Comparison of ENCODE assay signal across 1 cellular context in the genomic region with DNA sequence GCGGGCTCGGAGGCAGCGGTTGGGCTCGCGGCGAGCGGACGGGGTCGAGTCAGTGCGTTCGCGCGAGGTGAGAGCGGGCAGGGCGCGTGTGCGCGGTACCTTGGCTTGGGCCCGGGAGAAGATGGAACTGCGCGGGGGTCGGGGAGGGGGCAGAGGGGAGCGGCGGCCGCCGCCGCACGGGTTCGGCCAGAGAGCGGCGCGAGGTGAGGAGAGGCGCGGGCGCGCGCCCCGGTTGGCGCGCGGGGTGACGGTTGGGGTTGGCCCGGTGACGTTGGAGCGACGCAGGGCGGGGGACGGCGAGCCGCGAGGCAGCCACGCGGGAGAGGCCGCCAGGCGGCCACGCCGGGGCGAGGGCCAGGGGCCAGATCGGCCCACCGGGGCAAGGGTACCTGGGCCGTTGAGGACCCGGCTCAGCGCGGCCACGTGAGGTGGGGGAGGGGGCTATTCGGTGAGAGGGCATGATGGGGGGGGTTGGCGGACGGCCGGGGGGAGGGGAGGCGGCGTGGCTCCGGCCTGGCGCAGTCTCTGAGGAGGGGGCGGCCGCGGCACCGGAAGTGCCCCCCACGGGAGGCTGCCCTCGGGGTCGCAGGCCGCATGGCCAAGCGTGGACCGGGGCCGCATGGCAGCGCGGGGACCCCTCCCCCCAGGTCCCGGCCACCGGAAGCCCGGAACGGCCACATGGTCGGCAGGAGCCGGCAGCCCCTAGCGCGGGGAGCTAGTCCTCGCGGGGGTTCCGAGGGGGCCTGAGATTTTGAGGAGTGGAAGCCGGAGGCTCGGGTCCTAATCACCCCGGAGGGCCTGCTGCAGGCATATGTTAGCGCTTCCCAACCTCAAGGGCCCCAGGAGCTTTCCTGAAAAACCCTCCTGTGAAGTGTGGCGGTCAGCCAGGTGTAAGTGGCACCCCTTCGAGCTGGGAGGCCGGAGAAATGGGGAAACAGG.
TF ChIP-seq lines count a peak whose summit lies in the region.

No MANE protein-coding gene starts in this region.

TF ChIP-seq in SK-N-SH treated with all-trans-retinoic acid at 6 μM for 48 hours, 23 proteins besides CTCF, POLR2A, EP300 and RAD21 (continued from another document):
- TF ChIP-seq, protein P1, sequence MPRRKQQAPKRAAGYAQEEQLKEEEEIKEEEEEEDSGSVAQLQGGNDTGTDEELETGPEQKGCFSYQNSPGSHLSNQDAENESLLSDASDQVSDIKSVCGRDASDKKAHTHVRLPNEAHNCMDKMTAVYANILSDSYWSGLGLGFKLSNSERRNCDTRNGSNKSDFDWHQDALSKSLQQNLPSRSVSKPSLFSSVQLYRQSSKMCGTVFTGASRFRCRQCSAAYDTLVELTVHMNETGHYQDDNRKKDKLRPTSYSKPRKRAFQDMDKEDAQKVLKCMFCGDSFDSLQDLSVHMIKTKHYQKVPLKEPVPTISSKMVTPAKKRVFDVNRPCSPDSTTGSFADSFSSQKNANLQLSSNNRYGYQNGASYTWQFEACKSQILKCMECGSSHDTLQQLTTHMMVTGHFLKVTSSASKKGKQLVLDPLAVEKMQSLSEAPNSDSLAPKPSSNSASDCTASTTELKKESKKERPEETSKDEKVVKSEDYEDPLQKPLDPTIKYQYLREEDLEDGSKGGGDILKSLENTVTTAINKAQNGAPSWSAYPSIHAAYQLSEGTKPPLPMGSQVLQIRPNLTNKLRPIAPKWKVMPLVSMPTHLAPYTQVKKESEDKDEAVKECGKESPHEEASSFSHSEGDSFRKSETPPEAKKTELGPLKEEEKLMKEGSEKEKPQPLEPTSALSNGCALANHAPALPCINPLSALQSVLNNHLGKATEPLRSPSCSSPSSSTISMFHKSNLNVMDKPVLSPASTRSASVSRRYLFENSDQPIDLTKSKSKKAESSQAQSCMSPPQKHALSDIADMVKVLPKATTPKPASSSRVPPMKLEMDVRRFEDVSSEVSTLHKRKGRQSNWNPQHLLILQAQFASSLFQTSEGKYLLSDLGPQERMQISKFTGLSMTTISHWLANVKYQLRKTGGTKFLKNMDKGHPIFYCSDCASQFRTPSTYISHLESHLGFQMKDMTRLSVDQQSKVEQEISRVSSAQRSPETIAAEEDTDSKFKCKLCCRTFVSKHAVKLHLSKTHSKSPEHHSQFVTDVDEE (CRISPR knock-in tag; IDR thresholded peaks at IDR 0.05), result no peak
- TF ChIP-seq ZNF70 (CRISPR knock-in tag; IDR thresholded peaks at IDR 0.05) (no peak), SNAI2 (CRISPR knock-in tag; IDR thresholded peaks at IDR 0.05) (no peak), RARB (CRISPR knock-in tag; IDR thresholded peaks at IDR 0.05) (no peak), CSDC2 (CRISPR knock-in tag; IDR thresholded peaks at IDR 0.05) (no peak), ESRRG (CRISPR knock-in tag; IDR thresholded peaks at IDR 0.05) (no peak), TOX (CRISPR knock-in tag; IDR thresholded peaks at IDR 0.05; ENCODE audit: borderline replicate concordance) (no peak), ARNTL (CRISPR knock-in tag; IDR thresholded peaks at IDR 0.05; ENCODE audit: borderline replicate concordance, low read depth) (no peak)
- TF ChIP-seq, protein P2, sequence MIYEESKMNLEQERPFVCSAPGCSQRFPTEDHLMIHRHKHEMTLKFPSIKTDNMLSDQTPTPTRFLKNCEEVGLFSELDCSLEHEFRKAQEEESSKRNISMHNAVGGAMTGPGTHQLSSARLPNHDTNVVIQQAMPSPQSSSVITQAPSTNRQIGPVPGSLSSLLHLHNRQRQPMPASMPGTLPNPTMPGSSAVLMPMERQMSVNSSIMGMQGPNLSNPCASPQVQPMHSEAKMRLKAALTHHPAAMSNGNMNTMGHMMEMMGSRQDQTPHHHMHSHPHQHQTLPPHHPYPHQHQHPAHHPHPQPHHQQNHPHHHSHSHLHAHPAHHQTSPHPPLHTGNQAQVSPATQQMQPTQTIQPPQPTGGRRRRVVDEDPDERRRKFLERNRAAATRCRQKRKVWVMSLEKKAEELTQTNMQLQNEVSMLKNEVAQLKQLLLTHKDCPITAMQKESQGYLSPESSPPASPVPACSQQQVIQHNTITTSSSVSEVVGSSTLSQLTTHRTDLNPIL (CRISPR knock-in tag; IDR thresholded peaks at IDR 0.05; ENCODE audit: low read depth), result no peak
